18 cellular contexts compared by ENCODE assay signal in the genomic region with DNA sequence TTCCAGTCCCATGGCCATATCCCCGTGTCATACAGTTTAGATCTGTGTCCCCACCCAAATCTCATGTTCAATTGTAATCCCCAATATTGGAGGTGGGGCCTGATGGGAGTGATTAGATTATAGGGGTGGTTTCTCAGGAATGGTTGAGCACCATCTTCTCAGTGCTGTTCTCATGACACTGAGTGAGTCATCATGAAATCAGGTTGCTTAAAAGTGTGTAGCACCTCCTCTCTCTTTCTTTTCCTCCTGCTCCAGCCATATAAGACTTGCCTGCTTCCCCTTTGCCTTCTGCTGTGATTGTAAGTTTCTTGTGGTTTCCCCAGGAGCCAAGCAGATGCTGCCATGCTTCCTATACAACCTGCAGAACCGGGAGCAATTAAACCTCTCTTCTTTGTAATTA.
"Had no signal": no experiment of that assay in that cellular context is flagged by ENCODE, and none has a peak within 500 bp of the region (broad histone marks: within the 10 kb centered on the region; RNA-seq: fewer than 3 reads in every experiment).

No MANE protein-coding gene starts in this region.

- H3K9me3 ChIP-seq: gastrocnemius medialis, heart left ventricle, pancreas had no signal

- H3K4me3 Mint-ChIP-seq: activated CD4-positive, alpha-beta memory T cell treated with anti-CD3 and anti-CD28 coated beads for 36 hours; activated CD8-positive, alpha-beta memory T cell treated with anti-CD3 and anti-CD28 coated beads, Interleukin-2, amount 10 ng/mL, durations not matched to agents 7 days and 5 days; activated naive CD4-positive, alpha-beta T cell treated with anti-CD3 and anti-CD28 coated beads, Interleukin-2, amount 10 ng/mL, durations not matched to agents 7 days and 5 days; immature natural killer cell; stimulated activated effector memory CD8-positive, alpha-beta T cell treated with anti-CD3 and anti-CD28 coated beads, Interleukin-12 subunit alpha, Interleukin-12 subunit beta, amount 100 ng/mL, for 72 hours had no signal

- H3K4me3 ChIP-seq: gastrocnemius medialis, heart left ventricle, lung, pancreas had no signal

- H3K36me3 Mint-ChIP-seq: activated CD4-positive, alpha-beta memory T cell treated with anti-CD3 and anti-CD28 coated beads for 36 hours; activated CD8-positive, alpha-beta memory T cell treated with anti-CD3 and anti-CD28 coated beads, Interleukin-2, amount 10 ng/mL, durations not matched to agents 7 days and 5 days; activated naive CD4-positive, alpha-beta T cell treated with anti-CD3 and anti-CD28 coated beads, Interleukin-2, amount 10 ng/mL, durations not matched to agents 7 days and 5 days; immature natural killer cell; stimulated activated effector memory CD8-positive, alpha-beta T cell treated with anti-CD3 and anti-CD28 coated beads, Interleukin-12 subunit alpha, Interleukin-12 subunit beta, amount 100 ng/mL, for 72 hours had no signal

- H3K4me1 ChIP-seq: gastrocnemius medialis, heart left ventricle, pancreas had no signal

- H3K27me3 ChIP-seq: gastrocnemius medialis, heart left ventricle, pancreas had no signal

- H3K27me3 Mint-ChIP-seq: activated CD4-positive, alpha-beta memory T cell treated with anti-CD3 and anti-CD28 coated beads for 36 hours; activated CD8-positive, alpha-beta memory T cell treated with anti-CD3 and anti-CD28 coated beads, Interleukin-2, amount 10 ng/mL, durations not matched to agents 7 days and 5 days; activated naive CD4-positive, alpha-beta T cell treated with anti-CD3 and anti-CD28 coated beads, Interleukin-2, amount 10 ng/mL, durations not matched to agents 7 days and 5 days had no signal

- ATAC-seq: activated CD8-positive, alpha-beta memory T cell treated with anti-CD3 and anti-CD28 coated beads, Interleukin-2, amount 10 ng/mL, durations not matched to agents 7 days and 5 days; gastrocnemius medialis; heart left ventricle; left colon; pancreas; stimulated activated effector memory CD8-positive, alpha-beta T cell treated with anti-CD3 and anti-CD28 coated beads, Interleukin-12 subunit alpha, Interleukin-12 subunit beta, amount 100 ng/mL, for 72 hours had no signal

- H3K4me1 Mint-ChIP-seq: activated CD8-positive, alpha-beta memory T cell treated with anti-CD3 and anti-CD28 coated beads, Interleukin-2, amount 10 ng/mL, durations not matched to agents 7 days and 5 days; activated naive CD4-positive, alpha-beta T cell treated with anti-CD3 and anti-CD28 coated beads, Interleukin-2, amount 10 ng/mL, durations not matched to agents 7 days and 5 days; immature natural killer cell; stimulated activated effector memory CD8-positive, alpha-beta T cell treated with anti-CD3 and anti-CD28 coated beads, Interleukin-12 subunit alpha, Interleukin-12 subunit beta, amount 100 ng/mL, for 72 hours had no signal

- H3K9me3 Mint-ChIP-seq: activated CD4-positive, alpha-beta memory T cell treated with anti-CD3 and anti-CD28 coated beads for 36 hours; activated naive CD4-positive, alpha-beta T cell treated with anti-CD3 and anti-CD28 coated beads, Interleukin-2, amount 10 ng/mL, durations not matched to agents 7 days and 5 days; activated T-helper 2 cell treated with anti-CD3 and anti-CD28 coated beads, Interferon-gamma antibody, Interleukin-2, Interleukin-4, amounts not matched to agents 10 μg/mL and 5 μg/mL and 100 μg/mL, durations not matched to agents 14 hours and 24 hours and 36 hours; stimulated activated effector memory CD8-positive, alpha-beta T cell treated with anti-CD3 and anti-CD28 coated beads, Interleukin-12 subunit alpha, Interleukin-12 subunit beta, amount 100 ng/mL, for 72 hours had no signal

- H3K36me3 ChIP-seq: gastrocnemius medialis, heart left ventricle, pancreas, WERI-Rb-1 had no signal

- H3K27ac Mint-ChIP-seq: activated CD4-positive, alpha-beta memory T cell treated with anti-CD3 and anti-CD28 coated beads for 36 hours; activated CD8-positive, alpha-beta memory T cell treated with anti-CD3 and anti-CD28 coated beads, Interleukin-2, amount 10 ng/mL, durations not matched to agents 7 days and 5 days; activated naive CD4-positive, alpha-beta T cell treated with anti-CD3 and anti-CD28 coated beads, Interleukin-2, amount 10 ng/mL, durations not matched to agents 7 days and 5 days; activated T-helper 2 cell treated with anti-CD3 and anti-CD28 coated beads, Interferon-gamma antibody, Interleukin-2, Interleukin-4, amounts not matched to agents 10 μg/mL and 5 μg/mL and 100 μg/mL, durations not matched to agents 14 hours and 24 hours and 36 hours; immature natural killer cell; stimulated activated effector memory CD8-positive, alpha-beta T cell treated with anti-CD3 and anti-CD28 coated beads, Interleukin-12 subunit alpha, Interleukin-12 subunit beta, amount 100 ng/mL, for 72 hours had no signal

- DNase-seq: activated CD4-positive, alpha-beta memory T cell treated with anti-CD3 and anti-CD28 coated beads for 36 hours; activated CD8-positive, alpha-beta memory T cell treated with anti-CD3 and anti-CD28 coated beads, Interleukin-2, amount 10 ng/mL, durations not matched to agents 7 days and 5 days; activated naive CD4-positive, alpha-beta T cell treated with anti-CD3 and anti-CD28 coated beads, Interleukin-2, amount 10 ng/mL, durations not matched to agents 7 days and 5 days; activated T-cell treated with anti-CD3 and anti-CD28 coated beads, Interleukin-2, amount 50 U/mL, for 1 hour; caudate nucleus; cortex of kidney; effector CD4-positive, alpha-beta T cell; gastrocnemius medialis; heart left ventricle; immature natural killer cell; left colon; pancreas; T-helper 1 cell; T1000; WERI-Rb-1 had no signal
